Comparison of ENCODE assay signal across 15 cellular contexts in genomic region chr21:45331521-45332257, GRCh38. TPM values are rescaled to one million over a fixed set of nuclear protein-coding genes. Genes with fewer than 3 reads are reported as not detected.
DNase-seq lines count a peak whose midpoint lies in the region; ATAC-seq, FAIRE-seq and TF ChIP-seq lines count a peak whose summit lies in the region.
"Had no signal": no experiment of that assay in that cellular context is flagged by ENCODE, and none has a peak within 500 bp of the region (broad histone marks: within the 10 kb centered on the region; RNA-seq: fewer than 3 reads in every experiment).

No MANE protein-coding gene starts in this region.

- no peaks in the 10 kb centered on the region for H3K79me2 ChIP-seq in H9 (ENCODE audit: insufficient read depth, low read length)

- H3K4me1 Mint-ChIP-seq in H9 (peaks cover 48 to 60% of the 10 kb centered on the region in 2 experiments), progenitor cell of endocrine pancreas (ENCODE audit: low read depth) (peaks cover 38% of the 10 kb centered on the region)
- H3K4me1 Mint-ChIP-seq: B cell had no signal

- H3K4me3 Mint-ChIP-seq in H9 (no peak overlapping the region), progenitor cell of endocrine pancreas (ENCODE audit: low read depth) (no peak overlapping the region)
- H3K4me3 Mint-ChIP-seq: B cell had no signal

- no peak overlapping the region for H4K8ac ChIP-seq in H9 (replicated peaks; ENCODE audit: insufficient read length, low read depth, low read length)

- no peak overlapping the region for H4K91ac ChIP-seq in H9 (ENCODE audit: insufficient read length, low read depth, low read length)

- H3K79me1 ChIP-seq in H9 (ENCODE audit: insufficient read depth, low read depth, low read length, poor library complexity, severe bottlenecking): no peaks in the 10 kb centered on the region

- no peak for TF ChIP-seq CTCF in H9 (conservative IDR thresholded peaks at IDR 0.05)
- no peak for TF ChIP-seq CTCF in RWPE2 (IDR thresholded peaks at IDR 0.05; ENCODE audit: poor library complexity, severe bottlenecking)
- no peak for TF ChIP-seq CTCF in progenitor cell of endocrine pancreas (IDR thresholded peaks at IDR 0.05; ENCODE audit: unreplicated experiment)
- TF ChIP-seq CTCF in thyroid gland (IDR thresholded peaks at IDR 0.05): no peak

- no peak overlapping the region for H3K56ac ChIP-seq in H9 (ENCODE audit: insufficient read length, low read depth, low read length)

- no peak overlapping the region for H3K4ac ChIP-seq in H9 (ENCODE audit: low read depth, low read length)

- H3K9ac ChIP-seq in H9 (ENCODE audit: extremely low read depth, insufficient read length, low read length): no peak overlapping the region

- H3K23me2 ChIP-seq in H9 (ENCODE audit: insufficient read length, low read depth, low read length, poor library complexity, severe bottlenecking): no peaks in the 10 kb centered on the region

- H2BK5ac ChIP-seq in H9 (ENCODE audit: insufficient read length, low read length): no peak overlapping the region

- H3K9me3 ChIP-seq in H9 (ENCODE audit: control insufficient read depth, low read depth, low read length) (no peaks in the 10 kb centered on the region), RWPE2 (ENCODE audit: severe bottlenecking) (no peaks in the 10 kb centered on the region), thyroid gland (no peaks in the 10 kb centered on the region)
- H3K9me3 ChIP-seq: esophagus squamous epithelium, suprapubic skin had no signal

- H3K27ac ChIP-seq in H9 (ENCODE audit: insufficient read length, low read depth, low read length): no peak overlapping the region
- no peak overlapping the region for H3K27ac ChIP-seq in RWPE2 (ENCODE audit: poor library complexity, severe bottlenecking)
- no peak overlapping the region for H3K27ac ChIP-seq in thyroid gland
- H3K27ac ChIP-seq: HL-60, suprapubic skin had no signal

- H2BK120ac ChIP-seq in H9 (ENCODE audit: low read depth, low read length, poor library complexity, severe bottlenecking): no peak overlapping the region

- H3K36me3 ChIP-seq in RWPE2 (ENCODE audit: low read depth) (no peaks in the 10 kb centered on the region), thyroid gland (no peaks in the 10 kb centered on the region)
- H3K36me3 ChIP-seq: esophagus squamous epithelium, suprapubic skin had no signal

- H4K20me1 ChIP-seq in H9 (ENCODE audit: control insufficient read depth, insufficient read depth, insufficient read length): no peaks in the 10 kb centered on the region

- no CpG with 5 or more reads among the region's 22 CpGs for WGBS in H9 (ENCODE audit: extremely low coverage, insufficient read length, low lambda C conversion rate)
- 70 to 73% methylated on average over 17 to 22 of the region's 22 CpGs for WGBS in thyroid gland, 2 donors

- peaks cover 13% of the 10 kb centered on the region for H3K27me3 Mint-ChIP-seq in H9 (ENCODE audit: low read depth)
- peaks cover 20% of the 10 kb centered on the region for H3K27me3 Mint-ChIP-seq in progenitor cell of endocrine pancreas

- intact Hi-C loops in thyroid gland (cut with DNase I): loop anchor here (10.0 kb wide), 1 partner anchor 93 kb away; no protein-coding TSS in a partner anchor

- FAIRE-seq in GM19239 (lab: Jason Lieb, UNC): no peak

- H3K36me3 Mint-ChIP-seq in H9 (ENCODE audit: insufficient read depth in 1 of 3, low read depth in 3 of 3): no peaks in the 10 kb centered on the region
- H3K36me3 Mint-ChIP-seq in progenitor cell of endocrine pancreas (ENCODE audit: insufficient read depth): no peaks in the 10 kb centered on the region

- no peaks in the 10 kb centered on the region; a peak in 2 of 5 replicates for H3K9me3 Mint-ChIP-seq in H9
- H3K9me3 Mint-ChIP-seq in progenitor cell of endocrine pancreas (ENCODE audit: low read depth): no peaks in the 10 kb centered on the region

- no peak overlapping the region for H2AK5ac ChIP-seq in H9 (ENCODE audit: insufficient read length, low read length)

- no peak overlapping the region for H4K5ac ChIP-seq in H9 (ENCODE audit: insufficient read length, low read depth, low read length)

- H3K4me1 ChIP-seq in H9 (ENCODE audit: insufficient read depth, low read length) (peaks cover 2% of the 10 kb centered on the region; the same call in 1 of the 2 replicates), RWPE2 (ENCODE audit: insufficient read depth, poor library complexity, severe bottlenecking) (peaks cover 29% of the 10 kb centered on the region), thyroid gland (peaks cover 25 to 57% of the 10 kb centered on the region in 2 donors)

- H2BK12ac ChIP-seq in H9 (ENCODE audit: insufficient read length, low read depth, low read length): no peak overlapping the region

- no peaks in the 10 kb centered on the region for H3K27me3 ChIP-seq in H9 (ENCODE audit: insufficient read depth, low read length)
- no peaks in the 10 kb centered on the region for H3K27me3 ChIP-seq in RWPE2 (ENCODE audit: insufficient read depth, poor library complexity, severe bottlenecking)
- no peaks in the 10 kb centered on the region for H3K27me3 ChIP-seq in thyroid gland

- no peak overlapping the region for H3T11ph ChIP-seq in H9 (ENCODE audit: low read length)

- no peak overlapping the region for H3K4me2 ChIP-seq in H9 (ENCODE audit: insufficient read depth, insufficient read length, low read length)

- no peak for TF ChIP-seq POLR2A in thyroid gland (IDR thresholded peaks at IDR 0.05)

- peak overlapping the region in 1 of 3 experiments; percentile 87; a peak in 3 of 7 replicates for H3K27ac Mint-ChIP-seq in H9
- peak overlapping the region; percentile 93 for H3K27ac Mint-ChIP-seq in progenitor cell of endocrine pancreas
- H3K27ac Mint-ChIP-seq: B cell had no signal

- H2BK15ac ChIP-seq in H9 (ENCODE audit: low read depth, low read length): no peak overlapping the region

- no peak overlapping the region for H3K23ac ChIP-seq in H9 (ENCODE audit: insufficient read length, low read depth, low read length)

- peak overlapping the region; percentile 16; the same call in 1 of the 2 replicates for H3K14ac ChIP-seq in H9 (ENCODE audit: insufficient read depth, low read length)

- no peak overlapping the region for H2BK20ac ChIP-seq in H9 (ENCODE audit: low read depth, low read length, poor library complexity, severe bottlenecking)

- H2AFZ ChIP-seq in H9 (ENCODE audit: low read length): no peak overlapping the region

- no peak overlapping the region for H3K18ac ChIP-seq in H9 (ENCODE audit: insufficient read length, low read depth, low read length)

- H3K4me3 ChIP-seq in RWPE2 (ENCODE audit: severe bottlenecking) (no peak overlapping the region), thyroid gland (replicated peaks in 1 of 3) (no peak overlapping the region)
- H3K4me3 ChIP-seq: esophagus squamous epithelium, suprapubic skin had no signal

- ATAC-seq in RWPE2 (ENCODE audit: low read depth) (no peak), GM21526 (IDR thresholded peaks at IDR 0.05; ENCODE audit: low FRiP score, unreplicated experiment) (no peak)

- DNase-seq in H9 (peak; percentile 38), RWPE2 (ENCODE audit: low spot score) (peak; percentile 42), left kidney (ENCODE audit: low read depth, low spot score) (peak; percentile 57), progenitor cell of endocrine pancreas (ENCODE audit: low spot score, unreplicated experiment) (no peak), thyroid gland (no peak), GM19239 (ENCODE audit: insufficient read length, low spot score) (no peak)
- DNase-seq: activated T-cell treated with anti-CD3 and anti-CD28 coated beads, Interleukin-2, amount 50 U/mL, for 1 hour; esophagus squamous epithelium; midbrain; NCI-H1092; nucleus accumbens had no signal

RNA-seq across cellular contexts. Expression of gene POFUT2, which starts 44.0 kb away (rescaled TPM):
- total RNA-seq in H9 (2021) (32.1 and 34.8 TPM in 2 replicates), progenitor cell of endocrine pancreas (47.8 and 51.5 TPM in 2 replicates), thyroid gland (10 to 100 TPM; 20.2 to 52.2 (median 40.5) TPM)

Comparison
In these comparisons a context has a peak if more than half of its experiments do, and no peak if none do; other contexts are left out.
1. DNase-seq: peak in H9 (single experiment), RWPE2 (single experiment) and left kidney (single experiment); none in progenitor cell of endocrine pancreas (single experiment), thyroid gland (0 of 2) and GM19239 (single experiment).